ENCODE assay signal across 25 cellular contexts in the genomic region with DNA sequence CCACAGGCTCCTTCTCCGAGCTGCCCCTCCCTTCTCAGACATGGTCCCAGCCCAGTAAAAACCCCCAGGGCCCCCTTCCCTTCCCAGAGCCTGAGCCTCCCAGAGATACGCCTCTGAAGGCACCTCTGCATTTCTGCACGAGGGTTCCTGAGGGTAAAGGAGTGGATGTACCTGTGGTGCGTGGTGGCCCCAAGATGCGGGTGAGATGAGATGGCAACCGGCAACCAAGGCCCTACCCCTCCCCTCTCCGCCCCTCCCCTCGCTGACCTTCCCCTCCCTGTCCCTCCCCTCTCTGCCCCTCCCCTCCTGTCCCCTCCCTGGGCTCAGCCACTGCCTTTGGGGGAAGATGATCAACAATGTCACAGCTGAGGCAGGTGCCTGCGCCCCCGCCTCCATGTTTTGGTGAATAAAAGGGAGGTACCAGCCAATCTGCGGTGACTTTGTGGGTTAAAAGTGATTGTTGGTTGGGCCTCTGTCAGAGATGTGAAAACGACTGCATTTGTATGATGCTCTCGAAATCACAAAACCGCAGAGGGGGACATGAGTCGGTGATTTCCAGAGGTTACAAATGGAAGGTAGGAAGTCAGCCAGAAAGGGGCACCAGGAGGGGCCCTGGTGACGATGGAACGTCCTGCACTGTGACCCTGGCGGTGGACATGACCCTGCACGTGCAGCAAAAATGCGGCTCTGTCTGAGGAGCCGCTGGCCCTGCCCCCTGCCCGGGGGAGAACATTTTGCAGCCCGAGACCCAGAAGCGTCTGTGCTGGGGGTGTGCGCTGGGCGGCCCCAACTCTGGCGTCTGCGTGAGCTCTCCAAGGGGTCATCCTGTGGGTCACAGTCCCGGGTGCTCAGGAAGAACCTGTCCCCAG. TPM values are rescaled to one million over a fixed set of nuclear protein-coding genes. Genes with fewer than 3 reads are reported as not detected.
"Had no signal": no experiment of that assay in that cellular context is flagged by ENCODE, and none has a peak within 500 bp of the region (broad histone marks: within the 10 kb centered on the region; RNA-seq: fewer than 3 reads in every experiment).

No MANE protein-coding gene starts in this region.

- H3K27ac ChIP-seq: breast epithelium, coronary artery, esophagus squamous epithelium, gastrocnemius medialis, sigmoid colon, testis, VCaP had no signal

- H3K9me3 ChIP-seq: esophagus squamous epithelium, gastrocnemius medialis, mucosa of descending colon, sigmoid colon, testis had no signal

- H3K4me1 ChIP-seq: breast epithelium, esophagus squamous epithelium, gastrocnemius medialis, sigmoid colon had no signal

- DNase-seq: activated CD4-positive, alpha-beta T cell treated with anti-CD3 and anti-CD28 coated beads for 1 hour; activated CD4-positive, alpha-beta T cell treated with anti-CD3 and anti-CD28 coated beads, Interleukin-2, amount 50 U/mL, for 1 hour; activated CD8-positive, alpha-beta T cell treated with anti-CD3 and anti-CD28 coated beads, Interleukin-2, amount 10 ng/mL, durations not matched to agents 7 days and 5 days; activated naive CD4-positive, alpha-beta T cell treated with Interleukin-2 at 50 U/mL for 16 hours; activated naive CD8-positive, alpha-beta T cell treated with anti-CD3 and anti-CD28 coated beads for 36 hours; activated T-cell treated with anti-CD3 and anti-CD28 coated beads, Interleukin-2, amount 50 U/mL, for 24 hours; esophagus squamous epithelium; gastrocnemius medialis; hippocampal formation; nephron progenitor cell; occipital lobe; stimulated activated CD4-positive, alpha-beta T cell treated with anti-CD3 and anti-CD28 coated beads, Interleukin-2, amount 100 ng/mL, for 48 hours; stimulated activated CD8-positive, alpha-beta memory T cell treated with anti-CD3 and anti-CD28 coated beads, Interleukin-4, amount 100 ng/mL, for 48 hours; stimulated activated naive B cell treated with anti-CD40 and anti-IgM and Interleukin-4, amounts not matched to agents 10 μg/mL and 1 μg/mL and 100 μg/mL, for 72 hours; testis had no signal

- H3K27me3 ChIP-seq: testis had no signal

- H3K4me2 ChIP-seq: smooth muscle cell had no signal

- H3K4me3 ChIP-seq: breast epithelium, coronary artery, esophagus squamous epithelium, gastrocnemius medialis, mucosa of descending colon, sigmoid colon, smooth muscle cell, testis had no signal

- ATAC-seq: activated CD8-positive, alpha-beta T cell treated with anti-CD3 and anti-CD28 coated beads, Interleukin-2, amount 10 ng/mL, durations not matched to agents 7 days and 5 days; activated T-helper 17 cell treated with anti-CD3 and anti-CD28 coated beads, Interleukin-2, amount 50 U/mL, for 72 hours; gastrocnemius medialis; mucosa of descending colon; stimulated activated naive B cell treated with anti-CD40 and anti-IgM and Interleukin-4, amounts not matched to agents 10 μg/mL and 1 μg/mL and 100 μg/mL, for 72 hours had no signal

- H3K36me3 ChIP-seq: breast epithelium, esophagus squamous epithelium, gastrocnemius medialis, sigmoid colon had no signal

RNA-seq across cellular contexts. Expression of a gene that starts 3.7 kb away (rescaled TPM):
- total RNA-seq: activated CD8-positive, alpha-beta T cell treated with anti-CD3 and anti-CD28 coated beads, Interleukin-2, amount 10 ng/mL, durations not matched to agents 7 days and 5 days; activated naive CD8-positive, alpha-beta T cell treated with anti-CD3 and anti-CD28 coated beads for 36 hours; activated T-helper 17 cell treated with anti-CD3 and anti-CD28 coated beads, Interleukin-2, amount 50 U/mL, for 72 hours; esophagus squamous epithelium; gastrocnemius medialis; liver; mucosa of descending colon; occipital lobe; renal cortical epithelial cell; sigmoid colon had no signal
- polyA plus RNA-seq: liver, sigmoid colon had no signal

RNA-seq across cellular contexts. Expression of a gene that starts 27.4 kb away (rescaled TPM):
- total RNA-seq: activated CD8-positive, alpha-beta T cell treated with anti-CD3 and anti-CD28 coated beads, Interleukin-2, amount 10 ng/mL, durations not matched to agents 7 days and 5 days; activated naive CD8-positive, alpha-beta T cell treated with anti-CD3 and anti-CD28 coated beads for 36 hours; activated T-helper 17 cell treated with anti-CD3 and anti-CD28 coated beads, Interleukin-2, amount 50 U/mL, for 72 hours; astrocyte; breast epithelium; esophagus squamous epithelium; gastrocnemius medialis; liver; mucosa of descending colon; occipital lobe; renal cortical epithelial cell; sigmoid colon; smooth muscle cell had no signal
- polyA plus RNA-seq: liver, sigmoid colon, smooth muscle cell had no signal

RNA-seq across cellular contexts. Expression of a gene that starts 32.5 kb away (rescaled TPM):
- total RNA-seq: activated CD8-positive, alpha-beta T cell treated with anti-CD3 and anti-CD28 coated beads, Interleukin-2, amount 10 ng/mL, durations not matched to agents 7 days and 5 days; activated naive CD8-positive, alpha-beta T cell treated with anti-CD3 and anti-CD28 coated beads for 36 hours; activated T-helper 17 cell treated with anti-CD3 and anti-CD28 coated beads, Interleukin-2, amount 50 U/mL, for 72 hours; astrocyte; breast epithelium; esophagus squamous epithelium; gastrocnemius medialis; liver; mucosa of descending colon; occipital lobe; renal cortical epithelial cell; sigmoid colon; smooth muscle cell had no signal
- polyA plus RNA-seq: liver, sigmoid colon, smooth muscle cell had no signal

RNA-seq across cellular contexts. Expression of a gene that starts 35.2 kb away (rescaled TPM):
- total RNA-seq: activated CD8-positive, alpha-beta T cell treated with anti-CD3 and anti-CD28 coated beads, Interleukin-2, amount 10 ng/mL, durations not matched to agents 7 days and 5 days; activated naive CD8-positive, alpha-beta T cell treated with anti-CD3 and anti-CD28 coated beads for 36 hours; activated T-helper 17 cell treated with anti-CD3 and anti-CD28 coated beads, Interleukin-2, amount 50 U/mL, for 72 hours; astrocyte; breast epithelium; renal cortical epithelial cell; smooth muscle cell had no signal
- polyA plus RNA-seq: smooth muscle cell had no signal
